ENCODE assay signal across 1 cellular context in the genomic region with DNA sequence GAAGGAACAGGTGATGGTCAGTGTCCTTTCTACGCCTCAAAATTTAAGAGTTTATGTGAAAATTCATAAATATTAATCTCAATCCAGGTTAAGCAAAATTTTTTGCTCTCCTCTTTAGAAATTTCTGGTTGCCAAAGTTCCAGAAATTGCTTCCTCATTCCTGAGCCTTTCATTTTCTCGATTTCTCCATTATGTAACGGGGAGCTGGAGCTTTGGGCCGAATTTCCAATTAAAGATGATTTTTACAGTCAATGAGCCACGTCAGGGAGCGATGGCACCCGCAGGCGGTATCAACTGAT.
TF ChIP-seq lines count a peak whose summit lies in the region.

No MANE protein-coding gene starts in this region.

TF ChIP-seq in H1, 55 proteins besides CTCF, POLR2A, EP300 and RAD21:
- TF ChIP-seq RXRA (IDR thresholded peaks at IDR 0.05; ENCODE audit: insufficient read depth, low read depth, low read length) = no peak
- no peak for TF ChIP-seq KDM5A (IDR thresholded peaks at IDR 0.05; ENCODE audit: low read length)
- no peak for TF ChIP-seq RFX5 (IDR thresholded peaks at IDR 0.05; ENCODE audit: borderline replicate concordance, low read depth, low read length)
- no peak for TF ChIP-seq TAF7 (optimal IDR thresholded peaks at IDR 0.05; ENCODE audit: borderline replicate concordance, low read depth, low read length)
- no peak for TF ChIP-seq SAP30 (IDR thresholded peaks at IDR 0.05; ENCODE audit: insufficient read depth, insufficient replicate concordance, low read length)
- TF ChIP-seq POU5F1 (IDR thresholded peaks at IDR 0.05; ENCODE audit: low read depth, low read length) = no peak
- TF ChIP-seq JUN (IDR thresholded peaks at IDR 0.05; ENCODE audit: low read depth, low read length) = no peak
- TF ChIP-seq SRF (IDR thresholded peaks at IDR 0.05; ENCODE audit: low read depth, low read length) = no peak
- TF ChIP-seq TEAD4 (IDR thresholded peaks at IDR 0.05; ENCODE audit: low read depth, low read length) = no peak
- TF ChIP-seq BCL11A (IDR thresholded peaks at IDR 0.05; ENCODE audit: low read depth in 2 of 2, low read length in 2 of 2) = no peak
- TF ChIP-seq GTF2F1 (IDR thresholded peaks at IDR 0.05; ENCODE audit: borderline replicate concordance, low read depth, low read length) = no peak
- no peak for TF ChIP-seq CTBP2 (IDR thresholded peaks at IDR 0.05; ENCODE audit: borderline replicate concordance, insufficient read depth, insufficient read length, low read length)
- no peak for TF ChIP-seq EZH2 (IDR thresholded peaks at IDR 0.05; ENCODE audit: low read depth, low read length, severe bottlenecking)
